ENCODE assay signal across 1 cellular context in the genomic region with DNA sequence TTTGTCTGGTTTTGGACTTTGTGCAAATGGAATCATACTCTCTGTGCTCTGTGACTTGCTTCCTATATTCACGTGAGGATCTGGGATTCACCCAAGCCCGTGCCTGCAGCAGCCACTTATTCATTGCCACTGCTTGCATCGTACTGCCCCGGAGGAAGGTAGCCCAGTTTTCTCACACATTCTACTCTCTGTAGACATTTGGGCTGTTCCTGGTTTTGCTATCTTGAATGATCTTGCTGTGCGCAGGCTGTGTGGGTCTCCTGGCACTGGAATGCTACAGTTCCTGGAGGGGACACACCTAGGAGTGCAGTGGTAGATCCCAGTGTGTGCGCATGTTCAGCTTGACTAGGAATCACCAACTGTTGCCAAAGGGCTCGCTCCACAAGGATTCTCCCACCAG.
TF ChIP-seq lines count a peak whose summit lies in the region.

No MANE protein-coding gene starts in this region.

TF ChIP-seq in K562, 482 proteins besides CTCF, POLR2A, EP300 and RAD21 (continued from another document and continues in another):
- TF ChIP-seq, protein P1, sequence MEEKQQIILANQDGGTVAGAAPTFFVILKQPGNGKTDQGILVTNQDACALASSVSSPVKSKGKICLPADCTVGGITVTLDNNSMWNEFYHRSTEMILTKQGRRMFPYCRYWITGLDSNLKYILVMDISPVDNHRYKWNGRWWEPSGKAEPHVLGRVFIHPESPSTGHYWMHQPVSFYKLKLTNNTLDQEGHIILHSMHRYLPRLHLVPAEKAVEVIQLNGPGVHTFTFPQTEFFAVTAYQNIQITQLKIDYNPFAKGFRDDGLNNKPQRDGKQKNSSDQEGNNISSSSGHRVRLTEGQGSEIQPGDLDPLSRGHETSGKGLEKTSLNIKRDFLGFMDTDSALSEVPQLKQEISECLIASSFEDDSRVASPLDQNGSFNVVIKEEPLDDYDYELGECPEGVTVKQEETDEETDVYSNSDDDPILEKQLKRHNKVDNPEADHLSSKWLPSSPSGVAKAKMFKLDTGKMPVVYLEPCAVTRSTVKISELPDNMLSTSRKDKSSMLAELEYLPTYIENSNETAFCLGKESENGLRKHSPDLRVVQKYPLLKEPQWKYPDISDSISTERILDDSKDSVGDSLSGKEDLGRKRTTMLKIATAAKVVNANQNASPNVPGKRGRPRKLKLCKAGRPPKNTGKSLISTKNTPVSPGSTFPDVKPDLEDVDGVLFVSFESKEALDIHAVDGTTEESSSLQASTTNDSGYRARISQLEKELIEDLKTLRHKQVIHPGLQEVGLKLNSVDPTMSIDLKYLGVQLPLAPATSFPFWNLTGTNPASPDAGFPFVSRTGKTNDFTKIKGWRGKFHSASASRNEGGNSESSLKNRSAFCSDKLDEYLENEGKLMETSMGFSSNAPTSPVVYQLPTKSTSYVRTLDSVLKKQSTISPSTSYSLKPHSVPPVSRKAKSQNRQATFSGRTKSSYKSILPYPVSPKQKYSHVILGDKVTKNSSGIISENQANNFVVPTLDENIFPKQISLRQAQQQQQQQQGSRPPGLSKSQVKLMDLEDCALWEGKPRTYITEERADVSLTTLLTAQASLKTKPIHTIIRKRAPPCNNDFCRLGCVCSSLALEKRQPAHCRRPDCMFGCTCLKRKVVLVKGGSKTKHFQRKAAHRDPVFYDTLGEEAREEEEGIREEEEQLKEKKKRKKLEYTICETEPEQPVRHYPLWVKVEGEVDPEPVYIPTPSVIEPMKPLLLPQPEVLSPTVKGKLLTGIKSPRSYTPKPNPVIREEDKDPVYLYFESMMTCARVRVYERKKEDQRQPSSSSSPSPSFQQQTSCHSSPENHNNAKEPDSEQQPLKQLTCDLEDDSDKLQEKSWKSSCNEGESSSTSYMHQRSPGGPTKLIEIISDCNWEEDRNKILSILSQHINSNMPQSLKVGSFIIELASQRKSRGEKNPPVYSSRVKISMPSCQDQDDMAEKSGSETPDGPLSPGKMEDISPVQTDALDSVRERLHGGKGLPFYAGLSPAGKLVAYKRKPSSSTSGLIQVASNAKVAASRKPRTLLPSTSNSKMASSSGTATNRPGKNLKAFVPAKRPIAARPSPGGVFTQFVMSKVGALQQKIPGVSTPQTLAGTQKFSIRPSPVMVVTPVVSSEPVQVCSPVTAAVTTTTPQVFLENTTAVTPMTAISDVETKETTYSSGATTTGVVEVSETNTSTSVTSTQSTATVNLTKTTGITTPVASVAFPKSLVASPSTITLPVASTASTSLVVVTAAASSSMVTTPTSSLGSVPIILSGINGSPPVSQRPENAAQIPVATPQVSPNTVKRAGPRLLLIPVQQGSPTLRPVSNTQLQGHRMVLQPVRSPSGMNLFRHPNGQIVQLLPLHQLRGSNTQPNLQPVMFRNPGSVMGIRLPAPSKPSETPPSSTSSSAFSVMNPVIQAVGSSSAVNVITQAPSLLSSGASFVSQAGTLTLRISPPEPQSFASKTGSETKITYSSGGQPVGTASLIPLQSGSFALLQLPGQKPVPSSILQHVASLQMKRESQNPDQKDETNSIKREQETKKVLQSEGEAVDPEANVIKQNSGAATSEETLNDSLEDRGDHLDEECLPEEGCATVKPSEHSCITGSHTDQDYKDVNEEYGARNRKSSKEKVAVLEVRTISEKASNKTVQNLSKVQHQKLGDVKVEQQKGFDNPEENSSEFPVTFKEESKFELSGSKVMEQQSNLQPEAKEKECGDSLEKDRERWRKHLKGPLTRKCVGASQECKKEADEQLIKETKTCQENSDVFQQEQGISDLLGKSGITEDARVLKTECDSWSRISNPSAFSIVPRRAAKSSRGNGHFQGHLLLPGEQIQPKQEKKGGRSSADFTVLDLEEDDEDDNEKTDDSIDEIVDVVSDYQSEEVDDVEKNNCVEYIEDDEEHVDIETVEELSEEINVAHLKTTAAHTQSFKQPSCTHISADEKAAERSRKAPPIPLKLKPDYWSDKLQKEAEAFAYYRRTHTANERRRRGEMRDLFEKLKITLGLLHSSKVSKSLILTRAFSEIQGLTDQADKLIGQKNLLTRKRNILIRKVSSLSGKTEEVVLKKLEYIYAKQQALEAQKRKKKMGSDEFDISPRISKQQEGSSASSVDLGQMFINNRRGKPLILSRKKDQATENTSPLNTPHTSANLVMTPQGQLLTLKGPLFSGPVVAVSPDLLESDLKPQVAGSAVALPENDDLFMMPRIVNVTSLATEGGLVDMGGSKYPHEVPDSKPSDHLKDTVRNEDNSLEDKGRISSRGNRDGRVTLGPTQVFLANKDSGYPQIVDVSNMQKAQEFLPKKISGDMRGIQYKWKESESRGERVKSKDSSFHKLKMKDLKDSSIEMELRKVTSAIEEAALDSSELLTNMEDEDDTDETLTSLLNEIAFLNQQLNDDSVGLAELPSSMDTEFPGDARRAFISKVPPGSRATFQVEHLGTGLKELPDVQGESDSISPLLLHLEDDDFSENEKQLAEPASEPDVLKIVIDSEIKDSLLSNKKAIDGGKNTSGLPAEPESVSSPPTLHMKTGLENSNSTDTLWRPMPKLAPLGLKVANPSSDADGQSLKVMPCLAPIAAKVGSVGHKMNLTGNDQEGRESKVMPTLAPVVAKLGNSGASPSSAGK (IDR thresholded peaks at IDR 0.05) = 0 out of 2 replicates have a peak, but pooled peaks have one; percentile 7
- TF ChIP-seq SMARCC2 (IDR thresholded peaks at IDR 0.05; ENCODE audit: low read depth) = no peak
- no peak for TF ChIP-seq FIP1L1 (IDR thresholded peaks at IDR 0.05; ENCODE audit: low read depth, low read length, poor library complexity, severe bottlenecking)
- TF ChIP-seq, protein P2, sequence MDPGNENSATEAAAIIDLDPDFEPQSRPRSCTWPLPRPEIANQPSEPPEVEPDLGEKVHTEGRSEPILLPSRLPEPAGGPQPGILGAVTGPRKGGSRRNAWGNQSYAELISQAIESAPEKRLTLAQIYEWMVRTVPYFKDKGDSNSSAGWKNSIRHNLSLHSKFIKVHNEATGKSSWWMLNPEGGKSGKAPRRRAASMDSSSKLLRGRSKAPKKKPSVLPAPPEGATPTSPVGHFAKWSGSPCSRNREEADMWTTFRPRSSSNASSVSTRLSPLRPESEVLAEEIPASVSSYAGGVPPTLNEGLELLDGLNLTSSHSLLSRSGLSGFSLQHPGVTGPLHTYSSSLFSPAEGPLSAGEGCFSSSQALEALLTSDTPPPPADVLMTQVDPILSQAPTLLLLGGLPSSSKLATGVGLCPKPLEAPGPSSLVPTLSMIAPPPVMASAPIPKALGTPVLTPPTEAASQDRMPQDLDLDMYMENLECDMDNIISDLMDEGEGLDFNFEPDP (CRISPR knock-in tag; IDR thresholded peaks at IDR 0.05) = no peak
- TF ChIP-seq NCOA2 (IDR thresholded peaks at IDR 0.05; ENCODE audit: partially characterized antibody in 2 of 2) = no peak
- TF ChIP-seq, protein P3, sequence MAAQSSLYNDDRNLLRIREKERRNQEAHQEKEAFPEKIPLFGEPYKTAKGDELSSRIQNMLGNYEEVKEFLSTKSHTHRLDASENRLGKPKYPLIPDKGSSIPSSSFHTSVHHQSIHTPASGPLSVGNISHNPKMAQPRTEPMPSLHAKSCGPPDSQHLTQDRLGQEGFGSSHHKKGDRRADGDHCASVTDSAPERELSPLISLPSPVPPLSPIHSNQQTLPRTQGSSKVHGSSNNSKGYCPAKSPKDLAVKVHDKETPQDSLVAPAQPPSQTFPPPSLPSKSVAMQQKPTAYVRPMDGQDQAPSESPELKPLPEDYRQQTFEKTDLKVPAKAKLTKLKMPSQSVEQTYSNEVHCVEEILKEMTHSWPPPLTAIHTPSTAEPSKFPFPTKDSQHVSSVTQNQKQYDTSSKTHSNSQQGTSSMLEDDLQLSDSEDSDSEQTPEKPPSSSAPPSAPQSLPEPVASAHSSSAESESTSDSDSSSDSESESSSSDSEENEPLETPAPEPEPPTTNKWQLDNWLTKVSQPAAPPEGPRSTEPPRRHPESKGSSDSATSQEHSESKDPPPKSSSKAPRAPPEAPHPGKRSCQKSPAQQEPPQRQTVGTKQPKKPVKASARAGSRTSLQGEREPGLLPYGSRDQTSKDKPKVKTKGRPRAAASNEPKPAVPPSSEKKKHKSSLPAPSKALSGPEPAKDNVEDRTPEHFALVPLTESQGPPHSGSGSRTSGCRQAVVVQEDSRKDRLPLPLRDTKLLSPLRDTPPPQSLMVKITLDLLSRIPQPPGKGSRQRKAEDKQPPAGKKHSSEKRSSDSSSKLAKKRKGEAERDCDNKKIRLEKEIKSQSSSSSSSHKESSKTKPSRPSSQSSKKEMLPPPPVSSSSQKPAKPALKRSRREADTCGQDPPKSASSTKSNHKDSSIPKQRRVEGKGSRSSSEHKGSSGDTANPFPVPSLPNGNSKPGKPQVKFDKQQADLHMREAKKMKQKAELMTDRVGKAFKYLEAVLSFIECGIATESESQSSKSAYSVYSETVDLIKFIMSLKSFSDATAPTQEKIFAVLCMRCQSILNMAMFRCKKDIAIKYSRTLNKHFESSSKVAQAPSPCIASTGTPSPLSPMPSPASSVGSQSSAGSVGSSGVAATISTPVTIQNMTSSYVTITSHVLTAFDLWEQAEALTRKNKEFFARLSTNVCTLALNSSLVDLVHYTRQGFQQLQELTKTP (IDR thresholded peaks at IDR 0.05; ENCODE audit: low read depth in 1 of 2, partially characterized antibody in 2 of 2) = no peak
- TF ChIP-seq MAFG (tag; conservative IDR thresholded peaks at IDR 0.05) = no peak
- no peak for TF ChIP-seq SNRNP70 (optimal IDR thresholded peaks at IDR 0.05; ENCODE audit: low read depth, low read length)
- no peak for TF ChIP-seq EWSR1 (IDR thresholded peaks at IDR 0.05; ENCODE audit: borderline replicate concordance, low read depth, partially characterized antibody)
- no peak for TF ChIP-seq HDAC3 (IDR thresholded peaks at IDR 0.05; ENCODE audit: borderline replicate concordance, partially characterized antibody)
- no peak for TF ChIP-seq SIX5 (IDR thresholded peaks at IDR 0.05; ENCODE audit: borderline replicate concordance in 1 of 2, insufficient read depth in 1 of 2, low read depth in 1 of 2, low read length in 2 of 2)
- TF ChIP-seq POLR3A (IDR thresholded peaks at IDR 0.05; ENCODE audit: borderline replicate concordance, extremely low read depth, insufficient read depth, insufficient read length) = no peak
- no peak for TF ChIP-seq CEBPB (tag; IDR thresholded peaks at IDR 0.05)
- no peak for TF ChIP-seq ESRRB (CRISPR knock-in tag; IDR thresholded peaks at IDR 0.05; ENCODE audit: borderline replicate concordance)
- TF ChIP-seq, protein P4, sequence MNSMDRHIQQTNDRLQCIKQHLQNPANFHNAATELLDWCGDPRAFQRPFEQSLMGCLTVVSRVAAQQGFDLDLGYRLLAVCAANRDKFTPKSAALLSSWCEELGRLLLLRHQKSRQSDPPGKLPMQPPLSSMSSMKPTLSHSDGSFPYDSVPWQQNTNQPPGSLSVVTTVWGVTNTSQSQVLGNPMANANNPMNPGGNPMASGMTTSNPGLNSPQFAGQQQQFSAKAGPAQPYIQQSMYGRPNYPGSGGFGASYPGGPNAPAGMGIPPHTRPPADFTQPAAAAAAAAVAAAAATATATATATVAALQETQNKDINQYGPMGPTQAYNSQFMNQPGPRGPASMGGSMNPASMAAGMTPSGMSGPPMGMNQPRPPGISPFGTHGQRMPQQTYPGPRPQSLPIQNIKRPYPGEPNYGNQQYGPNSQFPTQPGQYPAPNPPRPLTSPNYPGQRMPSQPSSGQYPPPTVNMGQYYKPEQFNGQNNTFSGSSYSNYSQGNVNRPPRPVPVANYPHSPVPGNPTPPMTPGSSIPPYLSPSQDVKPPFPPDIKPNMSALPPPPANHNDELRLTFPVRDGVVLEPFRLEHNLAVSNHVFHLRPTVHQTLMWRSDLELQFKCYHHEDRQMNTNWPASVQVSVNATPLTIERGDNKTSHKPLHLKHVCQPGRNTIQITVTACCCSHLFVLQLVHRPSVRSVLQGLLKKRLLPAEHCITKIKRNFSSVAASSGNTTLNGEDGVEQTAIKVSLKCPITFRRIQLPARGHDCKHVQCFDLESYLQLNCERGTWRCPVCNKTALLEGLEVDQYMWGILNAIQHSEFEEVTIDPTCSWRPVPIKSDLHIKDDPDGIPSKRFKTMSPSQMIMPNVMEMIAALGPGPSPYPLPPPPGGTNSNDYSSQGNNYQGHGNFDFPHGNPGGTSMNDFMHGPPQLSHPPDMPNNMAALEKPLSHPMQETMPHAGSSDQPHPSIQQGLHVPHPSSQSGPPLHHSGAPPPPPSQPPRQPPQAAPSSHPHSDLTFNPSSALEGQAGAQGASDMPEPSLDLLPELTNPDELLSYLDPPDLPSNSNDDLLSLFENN (IDR thresholded peaks at IDR 0.05; ENCODE audit: low read depth in 2 of 2, low read length in 2 of 2) = no peak
- TF ChIP-seq ZNF3 (CRISPR knock-in tag; IDR thresholded peaks at IDR 0.05) = no peak
- TF ChIP-seq GTF2F1 (IDR thresholded peaks at IDR 0.05; ENCODE audit: low read depth, low read length) = no peak
- peak; percentile 22; the same call in 1 of the 2 replicates for TF ChIP-seq ATF7 (IDR thresholded peaks at IDR 0.05)
- TF ChIP-seq, protein P5, sequence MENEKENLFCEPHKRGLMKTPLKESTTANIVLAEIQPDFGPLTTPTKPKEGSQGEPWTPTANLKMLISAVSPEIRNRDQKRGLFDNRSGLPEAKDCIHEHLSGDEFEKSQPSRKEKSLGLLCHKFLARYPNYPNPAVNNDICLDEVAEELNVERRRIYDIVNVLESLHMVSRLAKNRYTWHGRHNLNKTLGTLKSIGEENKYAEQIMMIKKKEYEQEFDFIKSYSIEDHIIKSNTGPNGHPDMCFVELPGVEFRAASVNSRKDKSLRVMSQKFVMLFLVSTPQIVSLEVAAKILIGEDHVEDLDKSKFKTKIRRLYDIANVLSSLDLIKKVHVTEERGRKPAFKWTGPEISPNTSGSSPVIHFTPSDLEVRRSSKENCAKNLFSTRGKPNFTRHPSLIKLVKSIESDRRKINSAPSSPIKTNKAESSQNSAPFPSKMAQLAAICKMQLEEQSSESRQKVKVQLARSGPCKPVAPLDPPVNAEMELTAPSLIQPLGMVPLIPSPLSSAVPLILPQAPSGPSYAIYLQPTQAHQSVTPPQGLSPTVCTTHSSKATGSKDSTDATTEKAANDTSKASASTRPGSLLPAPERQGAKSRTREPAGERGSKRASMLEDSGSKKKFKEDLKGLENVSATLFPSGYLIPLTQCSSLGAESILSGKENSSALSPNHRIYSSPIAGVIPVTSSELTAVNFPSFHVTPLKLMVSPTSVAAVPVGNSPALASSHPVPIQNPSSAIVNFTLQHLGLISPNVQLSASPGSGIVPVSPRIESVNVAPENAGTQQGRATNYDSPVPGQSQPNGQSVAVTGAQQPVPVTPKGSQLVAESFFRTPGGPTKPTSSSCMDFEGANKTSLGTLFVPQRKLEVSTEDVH (IDR thresholded peaks at IDR 0.05; ENCODE audit: low read depth, partially characterized antibody) = no peak
- no peak for TF ChIP-seq MCM7 (IDR thresholded peaks at IDR 0.05)
- no peak for TF ChIP-seq CCAR2 (IDR thresholded peaks at IDR 0.05; ENCODE audit: low read depth, low read length)
- TF ChIP-seq ERF (CRISPR knock-in tag; IDR thresholded peaks at IDR 0.05) = no peak
- TF ChIP-seq SMAD1 (IDR thresholded peaks at IDR 0.05; ENCODE audit: low read depth, low read length, partially characterized antibody) = no peak
- no peak for TF ChIP-seq SMAD3 (CRISPR knock-in tag; conservative IDR thresholded peaks at IDR 0.05)
- no peak for TF ChIP-seq RBM34 (IDR thresholded peaks at IDR 0.05; ENCODE audit: borderline replicate concordance, insufficient read depth, low read length)
- TF ChIP-seq, protein P6, sequence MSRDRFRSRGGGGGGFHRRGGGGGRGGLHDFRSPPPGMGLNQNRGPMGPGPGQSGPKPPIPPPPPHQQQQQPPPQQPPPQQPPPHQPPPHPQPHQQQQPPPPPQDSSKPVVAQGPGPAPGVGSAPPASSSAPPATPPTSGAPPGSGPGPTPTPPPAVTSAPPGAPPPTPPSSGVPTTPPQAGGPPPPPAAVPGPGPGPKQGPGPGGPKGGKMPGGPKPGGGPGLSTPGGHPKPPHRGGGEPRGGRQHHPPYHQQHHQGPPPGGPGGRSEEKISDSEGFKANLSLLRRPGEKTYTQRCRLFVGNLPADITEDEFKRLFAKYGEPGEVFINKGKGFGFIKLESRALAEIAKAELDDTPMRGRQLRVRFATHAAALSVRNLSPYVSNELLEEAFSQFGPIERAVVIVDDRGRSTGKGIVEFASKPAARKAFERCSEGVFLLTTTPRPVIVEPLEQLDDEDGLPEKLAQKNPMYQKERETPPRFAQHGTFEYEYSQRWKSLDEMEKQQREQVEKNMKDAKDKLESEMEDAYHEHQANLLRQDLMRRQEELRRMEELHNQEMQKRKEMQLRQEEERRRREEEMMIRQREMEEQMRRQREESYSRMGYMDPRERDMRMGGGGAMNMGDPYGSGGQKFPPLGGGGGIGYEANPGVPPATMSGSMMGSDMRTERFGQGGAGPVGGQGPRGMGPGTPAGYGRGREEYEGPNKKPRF (IDR thresholded peaks at IDR 0.05; ENCODE audit: low read depth, low read length) = no peak
